1 cellular context compared by ENCODE assay signal in genomic region chr16:11329080-11329491, GRCh38.
A peak's percentile ranks its signal among the peaks of the same experiment; 100 is the strongest.
TF ChIP-seq lines count a peak whose summit lies in the region.

No MANE protein-coding gene starts in this region.

TF ChIP-seq in HepG2, 621 proteins besides CTCF, POLR2A, EP300 and RAD21:
- no peak for TF ChIP-seq ZNF605 (CRISPR knock-in tag; IDR thresholded peaks at IDR 0.05)
- no peak for TF ChIP-seq ZNF281 (CRISPR knock-in tag; IDR thresholded peaks at IDR 0.05; ENCODE audit: borderline replicate concordance)
- TF ChIP-seq ZNF142 (CRISPR knock-in tag; IDR thresholded peaks at IDR 0.05), result 0 out of 2 replicates have a peak, but pooled peaks have one; percentile 30
- 0 out of 2 replicates have a peak, but pooled peaks have one; percentile 9 for TF ChIP-seq FOSL1 (CRISPR knock-in tag; IDR thresholded peaks at IDR 0.05; ENCODE audit: borderline replicate concordance)
- no peak for TF ChIP-seq GRHL1 (CRISPR knock-in tag; conservative IDR thresholded peaks at IDR 0.05)
- peak; percentile 90 for TF ChIP-seq ZNF652 (CRISPR knock-in tag; IDR thresholded peaks at IDR 0.05; ENCODE audit: borderline replicate concordance, low read depth)
- TF ChIP-seq ATF7 (IDR thresholded peaks at IDR 0.05), result no peak
- no peak for TF ChIP-seq ATF7 (CRISPR knock-in tag; IDR thresholded peaks at IDR 0.05)
- TF ChIP-seq ZNF672 (CRISPR knock-in tag; IDR thresholded peaks at IDR 0.05), result 0 out of 2 replicates have a peak, but pooled peaks have one; percentile 11
- TF ChIP-seq HMG20B (CRISPR knock-in tag; conservative IDR thresholded peaks at IDR 0.05), result no peak
- peak; percentile 18; the same call in 1 of the 2 replicates for TF ChIP-seq MAX (IDR thresholded peaks at IDR 0.05)
- no peak for TF ChIP-seq ZNF614 (CRISPR knock-in tag; IDR thresholded peaks at IDR 0.05; ENCODE audit: borderline replicate concordance)
- 0 out of 2 replicates have a peak, but pooled peaks have one; percentile 16 for TF ChIP-seq SNAPC4 (CRISPR knock-in tag; IDR thresholded peaks at IDR 0.05)
- TF ChIP-seq MTF1 (CRISPR knock-in tag; IDR thresholded peaks at IDR 0.05), result 0 out of 2 replicates have a peak, but pooled peaks have one; percentile 16
- TF ChIP-seq ADNP (CRISPR knock-in tag; IDR thresholded peaks at IDR 0.05), result no peak
- TF ChIP-seq ZNF550 (CRISPR knock-in tag; IDR thresholded peaks at IDR 0.05; ENCODE audit: borderline replicate concordance), result no peak
- TF ChIP-seq ZBTB10 (CRISPR knock-in tag; IDR thresholded peaks at IDR 0.05; ENCODE audit: borderline replicate concordance), result 0 out of 2 replicates have a peak, but pooled peaks have one; percentile 34
